ENCODE assay signal across 1 cellular context in the genomic region with DNA sequence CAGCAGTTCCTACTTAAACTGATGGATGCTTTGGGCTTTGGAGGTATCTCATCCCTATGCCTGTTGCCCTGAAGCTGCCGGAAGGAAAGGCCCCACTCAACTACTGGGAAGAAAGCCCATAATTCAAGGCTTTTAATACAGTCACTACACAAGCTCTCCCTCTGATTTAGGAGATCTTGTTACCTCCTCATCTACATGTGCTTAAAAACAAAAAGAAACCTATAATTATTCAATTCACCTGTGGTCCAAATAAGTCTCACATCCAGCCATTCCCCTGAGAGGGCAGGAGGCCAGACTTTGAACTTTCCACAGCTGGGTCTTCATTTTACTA.
TF ChIP-seq lines count a peak whose summit lies in the region.

No MANE protein-coding gene starts in this region.

TF ChIP-seq in IMR-90, 13 proteins besides CTCF, POLR2A, EP300 and RAD21:
- no peak for TF ChIP-seq FOS (IDR thresholded peaks at IDR 0.05; ENCODE audit: low read depth, low read length)
- TF ChIP-seq, protein P1, sequence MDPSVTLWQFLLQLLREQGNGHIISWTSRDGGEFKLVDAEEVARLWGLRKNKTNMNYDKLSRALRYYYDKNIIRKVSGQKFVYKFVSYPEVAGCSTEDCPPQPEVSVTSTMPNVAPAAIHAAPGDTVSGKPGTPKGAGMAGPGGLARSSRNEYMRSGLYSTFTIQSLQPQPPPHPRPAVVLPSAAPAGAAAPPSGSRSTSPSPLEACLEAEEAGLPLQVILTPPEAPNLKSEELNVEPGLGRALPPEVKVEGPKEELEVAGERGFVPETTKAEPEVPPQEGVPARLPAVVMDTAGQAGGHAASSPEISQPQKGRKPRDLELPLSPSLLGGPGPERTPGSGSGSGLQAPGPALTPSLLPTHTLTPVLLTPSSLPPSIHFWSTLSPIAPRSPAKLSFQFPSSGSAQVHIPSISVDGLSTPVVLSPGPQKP (IDR thresholded peaks at IDR 0.05; ENCODE audit: borderline replicate concordance, low read depth, low read length) = no peak
- no peak for TF ChIP-seq MXI1 (IDR thresholded peaks at IDR 0.05; ENCODE audit: borderline replicate concordance, low read depth, low read length)
- no peak for TF ChIP-seq MAFK (IDR thresholded peaks at IDR 0.05; ENCODE audit: low read depth, low read length)
- TF ChIP-seq BHLHE40 (IDR thresholded peaks at IDR 0.05; ENCODE audit: low read depth, low read length) = no peak
- no peak for TF ChIP-seq CHD1 (IDR thresholded peaks at IDR 0.05; ENCODE audit: low read depth, low read length)
